1 cellular context compared by ENCODE assay signal in genomic region chr19:23391239-23391638, GRCh38.
TF ChIP-seq lines count a peak whose summit lies in the region.

No MANE protein-coding gene starts in this region.

TF ChIP-seq in SK-N-SH treated with all-trans-retinoic acid at 6 μM for 48 hours, 23 proteins besides CTCF, POLR2A, EP300 and RAD21 (continued from another document):
- no peak for TF ChIP-seq TSHZ2 (CRISPR knock-in tag; IDR thresholded peaks at IDR 0.05)
- TF ChIP-seq SNAI2 (CRISPR knock-in tag; IDR thresholded peaks at IDR 0.05): no peak
- TF ChIP-seq ZNF565 (CRISPR knock-in tag; conservative IDR thresholded peaks at IDR 0.05; ENCODE audit: low read depth): no peak
- no peak for TF ChIP-seq RARB (CRISPR knock-in tag; IDR thresholded peaks at IDR 0.05)
